1 cellular context compared by ENCODE assay signal in the genomic region with DNA sequence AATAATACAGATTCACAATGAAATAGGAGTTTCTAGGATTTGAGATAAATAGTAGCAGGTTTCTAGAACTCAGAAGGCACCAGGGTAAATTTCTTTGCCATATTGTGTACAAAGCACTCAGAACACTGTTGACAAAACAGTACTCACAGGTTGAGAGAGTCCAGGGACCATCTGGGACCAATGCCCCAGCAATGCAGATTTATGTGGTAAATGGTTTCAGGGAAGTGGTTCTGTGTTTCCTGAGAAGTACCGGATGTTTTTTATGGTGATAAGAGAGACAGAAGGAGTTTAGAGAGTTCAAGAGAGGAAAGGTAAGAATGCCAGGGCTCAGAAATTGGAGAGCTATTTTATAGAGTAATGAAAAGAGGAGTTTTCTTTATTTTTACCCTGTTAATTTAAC.
TF ChIP-seq lines count a peak whose summit lies in the region.

No MANE protein-coding gene starts in this region.

TF ChIP-seq in HepG2, 621 proteins besides CTCF, POLR2A, EP300 and RAD21 (continued from another document and continues in another):
- TF ChIP-seq ZNF512B (CRISPR knock-in tag; IDR thresholded peaks at IDR 0.05; ENCODE audit: borderline replicate concordance) (no peak), HNF4A (CRISPR knock-in tag; IDR thresholded peaks at IDR 0.05) (peak; percentile 35; the same call in 1 of the 2 replicates), ZNF614 (CRISPR knock-in tag; IDR thresholded peaks at IDR 0.05; ENCODE audit: borderline replicate concordance) (0 out of 2 replicates have a peak, but pooled peaks have one; percentile 34), THAP7 (CRISPR knock-in tag; IDR thresholded peaks at IDR 0.05) (no peak), RXRB (CRISPR knock-in tag; IDR thresholded peaks at IDR 0.05; ENCODE audit: borderline replicate concordance) (peak; percentile 38; the same call in 1 of the 2 replicates), NCOR1 (IDR thresholded peaks at IDR 0.05; ENCODE audit: borderline replicate concordance, low read length) (no peak), GTF2F1 (IDR thresholded peaks at IDR 0.05; ENCODE audit: low read length) (no peak), HINFP (CRISPR knock-in tag; IDR thresholded peaks at IDR 0.05; ENCODE audit: low read depth) (no peak), BRCA1 (CRISPR knock-in tag; IDR thresholded peaks at IDR 0.05) (no peak), ZNF235 (CRISPR knock-in tag; IDR thresholded peaks at IDR 0.05; ENCODE audit: borderline replicate concordance) (no peak), KDM2A (CRISPR knock-in tag; IDR thresholded peaks at IDR 0.05; ENCODE audit: borderline replicate concordance, low read depth) (no peak), TSC22D2 (CRISPR knock-in tag; IDR thresholded peaks at IDR 0.05; ENCODE audit: borderline replicate concordance) (no peak), HHEX (CRISPR knock-in tag; IDR thresholded peaks at IDR 0.05) (0 out of 2 replicates have a peak, but pooled peaks have one; percentile 31), ZBTB43 (CRISPR knock-in tag; conservative IDR thresholded peaks at IDR 0.05) (no peak), SMC3 (IDR thresholded peaks at IDR 0.05; ENCODE audit: low read length) (no peak), ZNF883 (CRISPR knock-in tag; IDR thresholded peaks at IDR 0.05; ENCODE audit: not compliant biosample characterization) (no peak), ZNF570 (CRISPR knock-in tag; IDR thresholded peaks at IDR 0.05; ENCODE audit: borderline replicate concordance) (no peak), EED (CRISPR knock-in tag; IDR thresholded peaks at IDR 0.05) (no peak), NFYC (CRISPR knock-in tag; IDR thresholded peaks at IDR 0.05) (no peak), STAG1 (CRISPR knock-in tag; IDR thresholded peaks at IDR 0.05) (no peak), RBFOX2 (IDR thresholded peaks at IDR 0.05; ENCODE audit: low read depth, low read length) (no peak), ARNT (IDR thresholded peaks at IDR 0.05) (no peak), ZNF839 (CRISPR knock-in tag; IDR thresholded peaks at IDR 0.05; ENCODE audit: borderline replicate concordance) (no peak), ZBTB3 (CRISPR knock-in tag; IDR thresholded peaks at IDR 0.05; ENCODE audit: borderline replicate concordance, low read depth) (no peak), MLLT10 (CRISPR knock-in tag; IDR thresholded peaks at IDR 0.05) (no peak), NR2F2 (IDR thresholded peaks at IDR 0.05; ENCODE audit: borderline replicate concordance, low read depth) (no peak), SMAD1 (CRISPR knock-in tag; IDR thresholded peaks at IDR 0.05; ENCODE audit: borderline replicate concordance, low read depth) (no peak), HNRNPLL (IDR thresholded peaks at IDR 0.05; ENCODE audit: low read depth, low read length, poor library complexity, severe bottlenecking) (no peak), ZNF225 (CRISPR knock-in tag; IDR thresholded peaks at IDR 0.05) (no peak), RFX3 (CRISPR knock-in tag; IDR thresholded peaks at IDR 0.05) (no peak), REPIN1 (CRISPR knock-in tag; IDR thresholded peaks at IDR 0.05; ENCODE audit: borderline replicate concordance, low read depth) (no peak), MAZ (IDR thresholded peaks at IDR 0.05; ENCODE audit: borderline replicate concordance, low read depth, low read length) (no peak), MAZ (CRISPR knock-in tag; IDR thresholded peaks at IDR 0.05; ENCODE audit: low read depth) (no peak), ZBTB25 (CRISPR knock-in tag; IDR thresholded peaks at IDR 0.05) (no peak), ZNF777 (CRISPR knock-in tag; IDR thresholded peaks at IDR 0.05) (no peak), ZNF326 (CRISPR knock-in tag; IDR thresholded peaks at IDR 0.05; ENCODE audit: borderline replicate concordance) (no peak), HMG20B (CRISPR knock-in tag; conservative IDR thresholded peaks at IDR 0.05) (no peak), ZNF234 (CRISPR knock-in tag; conservative IDR thresholded peaks at IDR 0.05) (no peak), AHR (CRISPR knock-in tag; IDR thresholded peaks at IDR 0.05) (no peak), SOX6 (IDR thresholded peaks at IDR 0.05) (no peak), SOX6 (CRISPR knock-in tag; IDR thresholded peaks at IDR 0.05) (no peak), MXD4 (CRISPR knock-in tag; IDR thresholded peaks at IDR 0.05) (no peak), ZNF644 (CRISPR knock-in tag; IDR thresholded peaks at IDR 0.05; ENCODE audit: low read depth) (no peak)
- TF ChIP-seq, protein P1, sequence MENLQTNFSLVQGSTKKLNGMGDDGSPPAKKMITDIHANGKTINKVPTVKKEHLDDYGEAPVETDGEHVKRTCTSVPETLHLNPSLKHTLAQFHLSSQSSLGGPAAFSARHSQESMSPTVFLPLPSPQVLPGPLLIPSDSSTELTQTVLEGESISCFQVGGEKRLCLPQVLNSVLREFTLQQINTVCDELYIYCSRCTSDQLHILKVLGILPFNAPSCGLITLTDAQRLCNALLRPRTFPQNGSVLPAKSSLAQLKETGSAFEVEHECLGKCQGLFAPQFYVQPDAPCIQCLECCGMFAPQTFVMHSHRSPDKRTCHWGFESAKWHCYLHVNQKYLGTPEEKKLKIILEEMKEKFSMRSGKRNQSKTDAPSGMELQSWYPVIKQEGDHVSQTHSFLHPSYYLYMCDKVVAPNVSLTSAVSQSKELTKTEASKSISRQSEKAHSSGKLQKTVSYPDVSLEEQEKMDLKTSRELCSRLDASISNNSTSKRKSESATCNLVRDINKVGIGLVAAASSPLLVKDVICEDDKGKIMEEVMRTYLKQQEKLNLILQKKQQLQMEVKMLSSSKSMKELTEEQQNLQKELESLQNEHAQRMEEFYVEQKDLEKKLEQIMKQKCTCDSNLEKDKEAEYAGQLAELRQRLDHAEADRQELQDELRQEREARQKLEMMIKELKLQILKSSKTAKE (CRISPR knock-in tag; IDR thresholded peaks at IDR 0.05; ENCODE audit: borderline replicate concordance), result no peak
- TF ChIP-seq, protein P2, sequence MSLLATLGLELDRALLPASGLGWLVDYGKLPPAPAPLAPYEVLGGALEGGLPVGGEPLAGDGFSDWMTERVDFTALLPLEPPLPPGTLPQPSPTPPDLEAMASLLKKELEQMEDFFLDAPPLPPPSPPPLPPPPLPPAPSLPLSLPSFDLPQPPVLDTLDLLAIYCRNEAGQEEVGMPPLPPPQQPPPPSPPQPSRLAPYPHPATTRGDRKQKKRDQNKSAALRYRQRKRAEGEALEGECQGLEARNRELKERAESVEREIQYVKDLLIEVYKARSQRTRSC (CRISPR knock-in tag; IDR thresholded peaks at IDR 0.05; ENCODE audit: low read depth), result no peak
- TF ChIP-seq, protein P3, sequence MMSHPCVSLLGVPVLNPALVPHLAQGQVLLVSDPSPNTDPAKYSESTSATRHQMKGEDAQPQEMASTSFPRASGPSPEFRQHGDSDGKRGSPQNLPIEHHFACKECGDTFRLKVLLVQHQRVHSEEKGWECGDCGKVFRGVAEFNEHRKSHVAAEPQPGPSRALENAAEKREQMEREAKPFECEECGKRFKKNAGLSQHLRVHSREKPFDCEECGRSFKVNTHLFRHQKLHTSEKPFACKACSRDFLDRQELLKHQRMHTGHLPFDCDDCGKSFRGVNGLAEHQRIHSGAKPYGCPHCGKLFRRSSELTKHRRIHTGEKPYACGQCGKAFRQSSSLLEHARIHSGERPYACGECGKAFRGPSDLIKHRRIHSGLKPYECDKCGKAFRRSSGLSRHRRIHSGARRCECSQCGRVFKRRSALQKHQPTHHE (CRISPR knock-in tag; IDR thresholded peaks at IDR 0.05; ENCODE audit: borderline replicate concordance), result no peak
- TF ChIP-seq, protein P4, sequence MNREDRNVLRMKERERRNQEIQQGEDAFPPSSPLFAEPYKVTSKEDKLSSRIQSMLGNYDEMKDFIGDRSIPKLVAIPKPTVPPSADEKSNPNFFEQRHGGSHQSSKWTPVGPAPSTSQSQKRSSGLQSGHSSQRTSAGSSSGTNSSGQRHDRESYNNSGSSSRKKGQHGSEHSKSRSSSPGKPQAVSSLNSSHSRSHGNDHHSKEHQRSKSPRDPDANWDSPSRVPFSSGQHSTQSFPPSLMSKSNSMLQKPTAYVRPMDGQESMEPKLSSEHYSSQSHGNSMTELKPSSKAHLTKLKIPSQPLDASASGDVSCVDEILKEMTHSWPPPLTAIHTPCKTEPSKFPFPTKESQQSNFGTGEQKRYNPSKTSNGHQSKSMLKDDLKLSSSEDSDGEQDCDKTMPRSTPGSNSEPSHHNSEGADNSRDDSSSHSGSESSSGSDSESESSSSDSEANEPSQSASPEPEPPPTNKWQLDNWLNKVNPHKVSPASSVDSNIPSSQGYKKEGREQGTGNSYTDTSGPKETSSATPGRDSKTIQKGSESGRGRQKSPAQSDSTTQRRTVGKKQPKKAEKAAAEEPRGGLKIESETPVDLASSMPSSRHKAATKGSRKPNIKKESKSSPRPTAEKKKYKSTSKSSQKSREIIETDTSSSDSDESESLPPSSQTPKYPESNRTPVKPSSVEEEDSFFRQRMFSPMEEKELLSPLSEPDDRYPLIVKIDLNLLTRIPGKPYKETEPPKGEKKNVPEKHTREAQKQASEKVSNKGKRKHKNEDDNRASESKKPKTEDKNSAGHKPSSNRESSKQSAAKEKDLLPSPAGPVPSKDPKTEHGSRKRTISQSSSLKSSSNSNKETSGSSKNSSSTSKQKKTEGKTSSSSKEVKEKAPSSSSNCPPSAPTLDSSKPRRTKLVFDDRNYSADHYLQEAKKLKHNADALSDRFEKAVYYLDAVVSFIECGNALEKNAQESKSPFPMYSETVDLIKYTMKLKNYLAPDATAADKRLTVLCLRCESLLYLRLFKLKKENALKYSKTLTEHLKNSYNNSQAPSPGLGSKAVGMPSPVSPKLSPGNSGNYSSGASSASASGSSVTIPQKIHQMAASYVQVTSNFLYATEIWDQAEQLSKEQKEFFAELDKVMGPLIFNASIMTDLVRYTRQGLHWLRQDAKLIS (CRISPR knock-in tag; IDR thresholded peaks at IDR 0.05), result no peak
